Comparison of ENCODE assay signal across 17 cellular contexts in the genomic region with DNA sequence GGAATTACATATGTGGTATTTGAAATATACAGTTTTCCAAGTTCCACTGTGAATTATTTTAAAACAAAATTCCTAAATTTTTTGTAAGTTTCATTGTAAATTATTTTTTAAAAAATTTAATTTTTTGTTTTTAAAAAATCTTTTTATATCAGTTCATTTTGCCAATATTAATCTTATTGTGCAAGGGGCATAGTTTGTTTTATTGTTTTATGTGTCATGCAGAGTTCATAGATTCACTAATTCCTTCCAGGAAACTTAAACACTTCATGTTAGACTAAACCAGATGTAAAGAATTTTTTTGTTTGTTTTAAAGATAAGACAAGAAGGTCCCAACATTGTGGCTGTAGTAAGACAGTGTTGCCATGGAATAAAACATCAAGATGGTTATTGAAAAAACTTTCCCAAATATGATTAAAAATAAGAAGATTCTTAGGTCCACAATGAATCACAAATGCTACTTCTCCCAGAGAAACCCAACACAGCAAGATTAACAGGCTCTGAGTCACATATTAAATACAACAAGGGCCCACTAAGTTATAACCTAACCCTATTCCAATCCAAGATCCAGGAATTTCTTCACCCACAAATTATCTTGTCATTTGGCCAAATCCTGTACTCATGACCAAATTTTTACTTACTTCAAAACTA.
DNase-seq lines count a peak whose midpoint lies in the region; ATAC-seq, FAIRE-seq and TF ChIP-seq lines count a peak whose summit lies in the region.
"Had no signal": no experiment of that assay in that cellular context is flagged by ENCODE, and none has a peak within 500 bp of the region (broad histone marks: within the 10 kb centered on the region; RNA-seq: fewer than 3 reads in every experiment).

No MANE protein-coding gene starts in this region.

- ATAC-seq in left lung: peak; percentile 54
- no peak for ATAC-seq in activated T-cell treated with anti-CD3 and anti-CD28 coated beads, Interleukin-2, amount 50 U/mL, for 4 hours
- no peak for ATAC-seq in GM21360 (IDR thresholded peaks at IDR 0.05; ENCODE audit: unreplicated experiment)
- ATAC-seq: activated CD8-positive, alpha-beta T cell treated with anti-CD3 and anti-CD28 coated beads, Interleukin-2, amount 10 ng/mL, durations not matched to agents 7 days and 5 days; GM23338; HepG2; naive thymus-derived CD8-positive, alpha-beta T cell; T-helper 17 cell had no signal

- H3K9me3 Mint-ChIP-seq in chondrocyte (ENCODE audit: low read depth): peaks cover 14% of the 10 kb centered on the region
- peaks cover 3% of the 10 kb centered on the region for H3K9me3 Mint-ChIP-seq in activated T-cell treated with anti-CD3 and anti-CD28 coated beads, Interleukin-2, amount 50 U/mL, for 4 hours

- peaks cover 27% of the 10 kb centered on the region for H3K4me1 Mint-ChIP-seq in chondrocyte (ENCODE audit: low read depth)
- no peaks in the 10 kb centered on the region for H3K4me1 Mint-ChIP-seq in activated T-cell treated with anti-CD3 and anti-CD28 coated beads, Interleukin-2, amount 50 U/mL, for 4 hours (ENCODE audit: low read depth)
- H3K4me1 Mint-ChIP-seq: activated naive CD4-positive, alpha-beta T cell treated with anti-CD3 and anti-CD28 coated beads, Interleukin-2, amount 50 U/mL, for 24 hours; CD14-positive monocyte; GM23338; naive thymus-derived CD8-positive, alpha-beta T cell; T-helper 17 cell had no signal

- peaks cover 0 to 4% of the 10 kb centered on the region in 2 donors for H3K9me3 ChIP-seq in left lung

- H3K27ac Mint-ChIP-seq in chondrocyte (ENCODE audit: unreplicated experiment): peak overlapping the region; percentile 58
- H3K27ac Mint-ChIP-seq: activated CD8-positive, alpha-beta T cell treated with anti-CD3 and anti-CD28 coated beads, Interleukin-2, amount 10 ng/mL, durations not matched to agents 7 days and 5 days; activated naive CD4-positive, alpha-beta T cell treated with anti-CD3 and anti-CD28 coated beads, Interleukin-2, amount 50 U/mL, for 24 hours; CD14-positive monocyte; endodermal cell; GM23338; naive thymus-derived CD8-positive, alpha-beta T cell; T-helper 17 cell had no signal

- H3K27ac ChIP-seq in left lung: no peak overlapping the region

- no peak for FAIRE-seq in HTR-8/SVneo (lab: Jason Lieb, UNC)
- FAIRE-seq: HepG2 had no signal

- no peaks in the 10 kb centered on the region for H3K27me3 Mint-ChIP-seq in chondrocyte (ENCODE audit: low read depth)
- H3K27me3 Mint-ChIP-seq in activated T-cell treated with anti-CD3 and anti-CD28 coated beads, Interleukin-2, amount 50 U/mL, for 4 hours (ENCODE audit: low read depth): no peaks in the 10 kb centered on the region
- H3K27me3 Mint-ChIP-seq: activated naive CD4-positive, alpha-beta T cell treated with anti-CD3 and anti-CD28 coated beads, Interleukin-2, amount 50 U/mL, for 24 hours; T-helper 17 cell had no signal

- no peaks in the 10 kb centered on the region for H3K36me3 Mint-ChIP-seq in chondrocyte (ENCODE audit: low read depth)
- H3K36me3 Mint-ChIP-seq in activated T-cell treated with anti-CD3 and anti-CD28 coated beads, Interleukin-2, amount 50 U/mL, for 4 hours (ENCODE audit: insufficient read depth): no peaks in the 10 kb centered on the region
- H3K36me3 Mint-ChIP-seq: activated naive CD4-positive, alpha-beta T cell treated with anti-CD3 and anti-CD28 coated beads, Interleukin-2, amount 50 U/mL, for 24 hours; CD14-positive monocyte; naive thymus-derived CD8-positive, alpha-beta T cell had no signal

- no peak overlapping the region for H3K4me3 Mint-ChIP-seq in chondrocyte (ENCODE audit: unreplicated experiment)
- no peak overlapping the region for H3K4me3 Mint-ChIP-seq in activated T-cell treated with anti-CD3 and anti-CD28 coated beads, Interleukin-2, amount 50 U/mL, for 4 hours
- H3K4me3 Mint-ChIP-seq: activated CD8-positive, alpha-beta T cell treated with anti-CD3 and anti-CD28 coated beads, Interleukin-2, amount 10 ng/mL, durations not matched to agents 7 days and 5 days; activated naive CD4-positive, alpha-beta T cell treated with anti-CD3 and anti-CD28 coated beads, Interleukin-2, amount 50 U/mL, for 24 hours; CD14-positive monocyte; endodermal cell; GM23338; naive thymus-derived CD8-positive, alpha-beta T cell; T-helper 17 cell had no signal

- intact Hi-C loops in left lung (cut with DNase I): no loop called here

- no peaks in the 10 kb centered on the region for H3K27me3 ChIP-seq in left lung

- H3K36me3 ChIP-seq in left lung: no peaks in the 10 kb centered on the region

- TF ChIP-seq CTCF in AG09309 (IDR thresholded peaks at IDR 0.05; ENCODE audit: control insufficient read depth, insufficient read depth, low read depth, low read length, missing control alignments) (no peak), chondrocyte (IDR thresholded peaks at IDR 0.05) (no peak), left lung (IDR thresholded peaks at IDR 0.05) (no peak)

- peak; percentile 97 for DNase-seq in AG09309 (ENCODE audit: low read depth)
- DNase-seq in HTR-8/SVneo (ENCODE audit: insufficient read length, low spot score): peak; percentile 31
- DNase-seq in chondrocyte (ENCODE audit: low spot score): no peak
- DNase-seq in left lung: no peak
- DNase-seq in activated T-cell treated with anti-CD3 and anti-CD28 coated beads, Interleukin-2, amount 50 U/mL, for 4 hours: no peak
- no peak for DNase-seq in stimulated activated naive CD4-positive, alpha-beta T cell treated with Interleukin-2 at 50 U/mL for 16 hours (lab: John Stamatoyannopoulos, UW)
- DNase-seq in NCI-H1436 (lab: John Stamatoyannopoulos, UW): no peak
- DNase-seq: activated CD8-positive, alpha-beta T cell treated with anti-CD3 and anti-CD28 coated beads, Interleukin-2, amount 10 ng/mL, durations not matched to agents 7 days and 5 days; endodermal cell; naive thymus-derived CD8-positive, alpha-beta T cell; NCI-H1930; T-helper 17 cell had no signal

- H3K4me3 ChIP-seq in AG09309 (ENCODE audit: control insufficient read depth, low read depth, low read length) (no peak overlapping the region), left lung (no peak overlapping the region)
- H3K4me3 ChIP-seq: GM23338 had no signal

- no peaks in the 10 kb centered on the region for H3K4me1 ChIP-seq in left lung

Comparison
In these comparisons a context has a peak if more than half of its experiments do, and no peak if none do; other contexts are left out.
1. DNase-seq: peak in AG09309 (single experiment) and HTR-8/SVneo (single experiment); none in chondrocyte (single experiment), left lung (0 of 2), activated T-cell treated with anti-CD3 and anti-CD28 coated beads, Interleukin-2, amount 50 U/mL, for 4 hours (single experiment), stimulated activated naive CD4-positive, alpha-beta T cell treated with Interleukin-2 at 50 U/mL for 16 hours (single experiment) and NCI-H1436 (single experiment).